ENCODE assay signal across 22 cellular contexts in the genomic region with DNA sequence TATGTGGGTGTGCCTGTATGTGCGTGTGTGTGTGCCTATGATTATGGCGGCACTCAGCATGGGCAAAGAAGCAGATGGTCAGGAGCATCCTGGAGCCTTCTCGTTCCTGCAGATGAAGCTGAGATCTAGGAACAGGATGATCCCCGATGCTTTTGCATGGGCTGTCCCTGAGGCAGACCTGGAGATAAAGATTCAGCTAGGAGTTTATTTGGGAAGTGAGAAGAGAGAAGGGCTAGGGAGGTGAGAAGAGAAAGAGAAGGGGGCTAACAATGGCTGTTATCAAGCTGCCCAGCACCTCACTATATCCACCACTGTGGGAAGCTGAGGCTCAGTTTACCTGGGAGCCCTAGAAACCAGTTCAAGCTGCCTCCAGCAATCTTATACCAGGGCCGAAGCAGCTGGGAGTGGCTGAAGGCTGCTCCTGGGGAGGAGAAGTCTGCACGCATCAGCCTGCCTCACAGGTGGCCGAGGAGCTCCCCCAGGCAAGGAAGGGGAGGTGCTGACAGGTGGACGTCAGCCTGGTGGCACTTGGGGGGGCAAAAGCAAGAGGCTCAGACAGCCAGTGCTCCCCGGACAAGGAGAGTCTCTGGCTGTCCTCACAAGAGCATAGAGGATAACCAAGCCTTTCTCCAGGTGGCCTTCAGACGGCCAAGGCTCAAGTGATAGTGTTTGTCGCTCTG.
"Had no signal": no experiment of that assay in that cellular context is flagged by ENCODE, and none has a peak within 500 bp of the region (broad histone marks: within the 10 kb centered on the region; RNA-seq: fewer than 3 reads in every experiment).

No MANE protein-coding gene starts in this region.

- DNase-seq: cerebellar nuclear complex; colonic mucosa; effector memory CD4-positive, alpha-beta T cell; gastrocnemius medialis; heart right ventricle; hypothalamus; mammary epithelial cell; mucosa of descending colon; naive thymus-derived CD8-positive, alpha-beta T cell; stimulated activated CD4-positive, alpha-beta T cell treated with anti-CD3 and anti-CD28 coated beads, Interleukin-2, amount 100 ng/mL, for 24 hours; stimulated activated CD4-positive, alpha-beta T cell treated with anti-CD3 and anti-CD28 coated beads, Interleukin-4, amount 100 ng/mL, for 4 hours; stimulated activated naive B cell treated with anti-CD40 and anti-IgM and Interleukin-4, amounts not matched to agents 10 μg/mL and 1 μg/mL and 100 μg/mL, for 72 hours; stomach; substantia nigra; thyroid gland; upper lobe of left lung had no signal

- H3K27me3 ChIP-seq: colonic mucosa, gastrocnemius medialis, ovary, right lobe of liver, stomach, thyroid gland, upper lobe of left lung, vagina had no signal

- H3K9me3 ChIP-seq: colonic mucosa, esophagus muscularis mucosa, gastrocnemius medialis, mucosa of descending colon, ovary, right lobe of liver, stomach, thyroid gland, upper lobe of left lung, vagina had no signal

- H3K4me1 ChIP-seq: colonic mucosa, esophagus muscularis mucosa, gastrocnemius medialis, heart right ventricle, right lobe of liver, stomach, thyroid gland, upper lobe of left lung, vagina had no signal

- H3K36me3 ChIP-seq: colonic mucosa, esophagus muscularis mucosa, gastrocnemius medialis, heart right ventricle, ovary, right lobe of liver, stomach, thyroid gland, upper lobe of left lung, vagina had no signal

- H3K27ac ChIP-seq: colonic mucosa, epithelial cell of prostate, esophagus muscularis mucosa, gastrocnemius medialis, heart right ventricle, ovary, right lobe of liver, stomach, thyroid gland, upper lobe of left lung, vagina had no signal

- H3K4me3 ChIP-seq: colonic mucosa, esophagus muscularis mucosa, gastrocnemius medialis, heart right ventricle, mucosa of descending colon, ovary, right lobe of liver, stomach, thyroid gland, upper lobe of left lung, vagina had no signal

- ATAC-seq: gastrocnemius medialis; left lobe of liver; mucosa of descending colon; naive thymus-derived CD8-positive, alpha-beta T cell; right lobe of liver; stimulated activated naive B cell treated with anti-CD40 and anti-IgM and Interleukin-4, amounts not matched to agents 10 μg/mL and 1 μg/mL and 100 μg/mL, for 72 hours had no signal
